ENCODE assay signal across 18 cellular contexts in the genomic region with DNA sequence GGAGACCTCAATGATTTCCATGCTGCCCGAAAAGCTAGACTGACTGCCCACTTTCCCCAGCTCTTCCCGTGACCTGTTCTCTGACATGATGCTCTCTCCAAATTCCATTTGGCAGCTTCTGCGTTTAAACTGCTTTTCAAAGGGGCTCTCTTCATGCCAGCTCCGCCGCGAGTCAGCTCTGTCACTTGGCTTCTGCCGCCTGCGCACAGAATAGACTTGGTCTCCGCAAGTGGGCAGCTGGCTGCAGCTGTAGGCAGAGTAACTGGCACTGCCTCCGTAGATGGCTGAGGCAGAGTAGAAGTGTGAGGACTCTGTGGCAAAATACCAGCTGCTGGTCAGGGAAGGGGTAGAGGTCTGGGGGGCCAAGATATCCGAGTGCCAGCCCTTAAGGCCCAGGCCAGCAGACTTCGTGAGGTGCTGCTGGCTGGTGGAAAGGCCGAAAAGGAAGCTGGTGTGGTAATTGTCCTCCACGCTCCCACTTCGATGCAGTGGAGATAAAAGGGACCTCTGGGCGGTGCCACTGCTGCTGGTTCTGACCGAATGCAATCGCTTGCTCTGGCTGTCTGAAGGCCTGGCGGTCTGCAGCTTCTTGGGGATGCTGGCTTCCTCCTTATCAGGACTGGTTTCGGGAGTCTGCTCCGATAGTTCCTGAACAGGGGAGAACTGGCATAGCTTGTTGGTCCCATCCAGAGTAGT.
DNase-seq lines count a peak whose midpoint lies in the region; ATAC-seq and TF ChIP-seq lines count a peak whose summit lies in the region.
"Had no signal": no experiment of that assay in that cellular context is flagged by ENCODE, and none has a peak within 500 bp of the region (broad histone marks: within the 10 kb centered on the region; RNA-seq: fewer than 3 reads in every experiment).

No MANE protein-coding gene starts in this region.

- no peaks in the 10 kb centered on the region for H3K9me3 Mint-ChIP-seq in CD4-positive, alpha-beta memory T cell
- peaks cover 0 to 1% (median 0%) of the 10 kb centered on the region in 11 donors for H3K9me3 Mint-ChIP-seq in naive thymus-derived CD4-positive, alpha-beta T cell
- H3K9me3 Mint-ChIP-seq in immature natural killer cell = no peaks in the 10 kb centered on the region
- H3K9me3 Mint-ChIP-seq: HFFc6 had no signal

- no peak for TF ChIP-seq CTCF in 22Rv1 (IDR thresholded peaks at IDR 0.05)
- TF ChIP-seq CTCF in tibial nerve (IDR thresholded peaks at IDR 0.05) = no peak

- H3K4me3 ChIP-seq in CD4-positive, alpha-beta memory T cell (ENCODE audit: low read length in 2 of 2) = no peak overlapping the region
- no peak overlapping the region for H3K4me3 ChIP-seq in naive thymus-derived CD4-positive, alpha-beta T cell (ENCODE audit: low read length)
- H3K4me3 ChIP-seq in tibial nerve = no peak overlapping the region
- H3K4me3 ChIP-seq: thoracic aorta had no signal

- intact Hi-C loops in CD4-positive, alpha-beta memory T cell (cut with micrococcal nuclease) = no loop called here
- intact Hi-C loops in naive thymus-derived CD4-positive, alpha-beta T cell (cut with micrococcal nuclease) = no loop called here

- peaks cover 39 to 83% (median 60%) of the 10 kb centered on the region in 4 donors for H3K4me1 Mint-ChIP-seq in CD4-positive, alpha-beta memory T cell
- peaks cover 14 to 70% (median 44%) of the 10 kb centered on the region in 7 donors for H3K4me1 Mint-ChIP-seq in naive thymus-derived CD4-positive, alpha-beta T cell
- peaks cover 14 to 30% of the 10 kb centered on the region in 2 donors for H3K4me1 Mint-ChIP-seq in immature natural killer cell

- H3K27ac Mint-ChIP-seq in CD4-positive, alpha-beta memory T cell = peak overlapping the region in 5 of 7 donors; percentile 60 to 99 (median 91)
- peak overlapping the region in 7 of 9 donors; percentile 48 to 88 (median 77) for H3K27ac Mint-ChIP-seq in naive thymus-derived CD4-positive, alpha-beta T cell
- peak overlapping the region in 1 of 6 donors; percentile 39 for H3K27ac Mint-ChIP-seq in immature natural killer cell
- H3K27ac Mint-ChIP-seq: HFFc6 had no signal

- H3K36me3 Mint-ChIP-seq in CD4-positive, alpha-beta memory T cell = peaks cover 54 to 62% of the 10 kb centered on the region in 2 donors
- peaks cover 6 to 63% (median 53%) of the 10 kb centered on the region in 5 donors for H3K36me3 Mint-ChIP-seq in naive thymus-derived CD4-positive, alpha-beta T cell
- H3K36me3 Mint-ChIP-seq in immature natural killer cell = peaks cover 4 to 17% (median 12%) of the 10 kb centered on the region in 3 donors

- TF ChIP-seq POLR2A in tibial nerve (IDR thresholded peaks at IDR 0.05) = no peak

- H3K4me1 ChIP-seq in CD4-positive, alpha-beta memory T cell (ENCODE audit: insufficient read depth, low read length) = peaks cover 69% of the 10 kb centered on the region
- H3K4me1 ChIP-seq in naive thymus-derived CD4-positive, alpha-beta T cell (ENCODE audit: control insufficient read depth in 2 of 2, insufficient read depth in 2 of 2, low read length in 2 of 2) = peaks cover 19 to 29% of the 10 kb centered on the region in 2 donors
- no peaks in the 10 kb centered on the region for H3K4me1 ChIP-seq in tibial nerve

- peak overlapping the region in 1 of 8 donors; percentile 34 for H3K4me3 Mint-ChIP-seq in CD4-positive, alpha-beta memory T cell
- no peak overlapping the region for H3K4me3 Mint-ChIP-seq in naive thymus-derived CD4-positive, alpha-beta T cell
- H3K4me3 Mint-ChIP-seq in immature natural killer cell = no peak overlapping the region
- H3K4me3 Mint-ChIP-seq: HFFc6 had no signal

- no peaks in the 10 kb centered on the region for H3K27me3 ChIP-seq in CD4-positive, alpha-beta memory T cell (ENCODE audit: insufficient read depth, low read length)
- H3K27me3 ChIP-seq in naive thymus-derived CD4-positive, alpha-beta T cell (ENCODE audit: control insufficient read depth in 2 of 2, insufficient read depth in 2 of 2, low read length in 2 of 2) = no peaks in the 10 kb centered on the region
- H3K27me3 ChIP-seq in tibial nerve = no peaks in the 10 kb centered on the region

- no peaks in the 10 kb centered on the region for H3K27me3 Mint-ChIP-seq in CD4-positive, alpha-beta memory T cell
- H3K27me3 Mint-ChIP-seq in naive thymus-derived CD4-positive, alpha-beta T cell = no peaks in the 10 kb centered on the region
- no peaks in the 10 kb centered on the region for H3K27me3 Mint-ChIP-seq in immature natural killer cell (ENCODE audit: low read depth in 3 of 3)

- CTCF ChIA-PET in CD4-positive, alpha-beta memory T cell (lab: Charles Lee; ENCODE audit: partially characterized antibody) = interaction anchor here (0.7 to 7.1 kb wide), 10 partner anchors 10 to 260 kb away, joined by 3 to 100 read pairs (median 11); partner anchors contain the start of gene DUSP16
- CTCF ChIA-PET in naive thymus-derived CD4-positive, alpha-beta T cell (lab: Charles Lee) = interaction anchor here (0.7 to 1.1 kb wide), 4 partner anchors 9 to 646 kb away, joined by 3 to 4 read pairs (median 3); no protein-coding TSS in a partner anchor

- ATAC-seq in naive thymus-derived CD4-positive, alpha-beta T cell = no peak
- no peak for ATAC-seq in HG02759 (IDR thresholded peaks at IDR 0.05; ENCODE audit: unreplicated experiment)
- ATAC-seq: activated CD4-positive, CD25-positive, alpha-beta regulatory T cell treated with anti-CD3 and anti-CD28 coated beads, Interleukin-2, amount 50 U/mL, for 24 hours had no signal

- WGBS in tibial nerve, 2 donors = 74 to 87% methylated on average over 21 of the region's 21 CpGs

- H3K9me3 ChIP-seq in CD4-positive, alpha-beta memory T cell (ENCODE audit: control insufficient read depth in 1 of 2, low read length in 2 of 2) = no peaks in the 10 kb centered on the region
- H3K9me3 ChIP-seq in naive thymus-derived CD4-positive, alpha-beta T cell (ENCODE audit: control insufficient read depth in 2 of 3, low read length in 3 of 3) = no peaks in the 10 kb centered on the region
- H3K9me3 ChIP-seq in tibial nerve = no peaks in the 10 kb centered on the region
- H3K9me3 ChIP-seq: thoracic aorta had no signal

- TF ChIP-seq EP300 in tibial nerve (IDR thresholded peaks at IDR 0.05) = no peak

- DNase-seq in CD4-positive, alpha-beta memory T cell = no peak
- DNase-seq in cerebellar cortex (ENCODE audit: low spot score) = peak; percentile 20
- DNase-seq in naive thymus-derived CD4-positive, alpha-beta T cell = no peak
- DNase-seq in immature natural killer cell = no peak
- DNase-seq in tibial nerve (ENCODE audit: low spot score in 2 of 2) = no peak
- DNase-seq in T1000 (lab: John Stamatoyannopoulos, UW) = no peak
- DNase-seq: activated T-cell treated with anti-CD3 and anti-CD28 coated beads for 4 hours; AML-193; cortex of kidney; HFFc6; mesendoderm; NCI-H1694 treated with DMSO at 0.1 percent for 48 hours; stimulated activated CD4-positive, alpha-beta T cell treated with anti-CD3 and anti-CD28 coated beads, Interleukin-2, amount 100 ng/mL, for 24 hours had no signal

- H3K36me3 ChIP-seq in CD4-positive, alpha-beta memory T cell (ENCODE audit: insufficient read depth, low read length) = peaks cover 27% of the 10 kb centered on the region
- peaks cover 0 to 36% (median 4%) of the 10 kb centered on the region in 3 experiments for H3K36me3 ChIP-seq in naive thymus-derived CD4-positive, alpha-beta T cell (ENCODE audit: control insufficient read depth in 2 of 3, insufficient read depth in 3 of 3, low read length in 3 of 3)
- H3K36me3 ChIP-seq in tibial nerve = peaks cover 0 to 88% (median 8%) of the 10 kb centered on the region in 3 donors

- H3K27ac ChIP-seq in 22Rv1 (peak overlapping the region; percentile 5; the same call in 1 of the 2 replicates), tibial nerve (peak overlapping the region in 2 of 4 donors; percentile 8 to 26)
- no peak overlapping the region for H3K27ac ChIP-seq in CD4-positive, alpha-beta memory T cell (ENCODE audit: low read depth, low read length)
- H3K27ac ChIP-seq in naive thymus-derived CD4-positive, alpha-beta T cell (ENCODE audit: low read depth, low read length) = no peak overlapping the region
- H3K27ac ChIP-seq: epithelial cell of prostate, thoracic aorta had no signal

- POLR2A ChIA-PET in CD4-positive, alpha-beta memory T cell (lab: Charles Lee; ENCODE audit: partially characterized antibody) = interaction anchor here (1.0 to 39.3 kb wide), 14 partner anchors 5 to 247 kb away, joined by 3 to 970 read pairs (median 39); partner anchors contain the start of genes BORCS5, CDKN1B and DUSP16
- POLR2A ChIA-PET in naive thymus-derived CD4-positive, alpha-beta T cell (lab: Charles Lee) = interaction anchor here (0.6 to 3.2 kb wide), 5 partner anchors 11 to 237 kb away, joined by 3 to 19 read pairs (median 4); no protein-coding TSS in a partner anchor
